18 cellular contexts compared by ENCODE assay signal in genomic region chr13:68026077-68026476, GRCh38.
DNase-seq lines count a peak whose midpoint lies in the region; ATAC-seq lines count a peak whose summit lies in the region.
"Had no signal": no experiment of that assay in that cellular context is flagged by ENCODE, and none has a peak within 500 bp of the region (broad histone marks: within the 10 kb centered on the region; RNA-seq: fewer than 3 reads in every experiment).

No MANE protein-coding gene starts in this region.

- no peak for DNase-seq in Right ventricle myocardium superior
- no peak for DNase-seq in cardiac septum (ENCODE audit: low spot score)
- peak; percentile 50 for DNase-seq in renal cortical epithelial cell (ENCODE audit: low read depth)
- DNase-seq in RPMI8226 = no peak
- no peak for DNase-seq in superior temporal gyrus (ENCODE audit: extremely low spot score)
- DNase-seq in GM19238 (ENCODE audit: insufficient read length, low spot score) = no peak
- DNase-seq: AML-193, DMS79, H7, HFFc6, IMR-90, NCI-H1417 treated with DMSO at 0.1 percent for 48 hours, NCI-H1930, NCI-H345, NCI-H524 treated with DMSO at 0.1 percent for 48 hours, PC-3 had no signal

- ATAC-seq in Right ventricle myocardium superior (ENCODE audit: poor library complexity) (peak; percentile 22), GM21619 (IDR thresholded peaks at IDR 0.05; ENCODE audit: unreplicated experiment) (peak; percentile 48), HG03175 (IDR thresholded peaks at IDR 0.05; ENCODE audit: unreplicated experiment) (peak; percentile 50)
- ATAC-seq: PC-3 had no signal

- intact Hi-C loops in Right ventricle myocardium superior (cut with DNase I) (no loop called here), cardiac septum (cut with DNase I) (no loop called here)
